Comparison of ENCODE assay signal across 17 cellular contexts in genomic region chr5:76166886-76167576, GRCh38.
"Had no signal": no experiment of that assay in that cellular context is flagged by ENCODE, and none has a peak within 500 bp of the region (broad histone marks: within the 10 kb centered on the region; RNA-seq: fewer than 3 reads in every experiment).

No MANE protein-coding gene starts in this region.

- FAIRE-seq: frontal cortex, islet of Langerhans had no signal

- H3K4me3 Mint-ChIP-seq: naive B cell; stimulated activated naive B cell treated with anti-CD40 and anti-IgM and Interleukin-4, amounts not matched to agents 10 μg/mL and 1 μg/mL and 100 μg/mL, for 72 hours had no signal

- ATAC-seq: heart right ventricle; psoas muscle; right lobe of liver; stimulated activated naive B cell treated with anti-CD40 and anti-IgM and Interleukin-4, amounts not matched to agents 10 μg/mL and 1 μg/mL and 100 μg/mL, for 72 hours had no signal

- H3K36me3 ChIP-seq: heart right ventricle, neutrophil, right lobe of liver had no signal

- H3K27me3 ChIP-seq: neutrophil, right lobe of liver had no signal

- H3K27ac ChIP-seq: dorsolateral prefrontal cortex, heart right ventricle, neutrophil, psoas muscle, right lobe of liver had no signal

- H3K9me3 ChIP-seq: neutrophil, psoas muscle, right lobe of liver had no signal

- H3K27ac Mint-ChIP-seq: naive B cell; stimulated activated naive B cell treated with anti-CD40 and anti-IgM and Interleukin-4, amounts not matched to agents 10 μg/mL and 1 μg/mL and 100 μg/mL, for 72 hours had no signal

- H3K4me1 ChIP-seq: heart right ventricle, psoas muscle, right lobe of liver had no signal

- H3K36me3 Mint-ChIP-seq: stimulated activated naive B cell treated with anti-CD40 and anti-IgM and Interleukin-4, amounts not matched to agents 10 μg/mL and 1 μg/mL and 100 μg/mL, for 72 hours had no signal

- H3K4me3 ChIP-seq: dorsolateral prefrontal cortex, heart right ventricle, psoas muscle, right lobe of liver had no signal

- H3K4me1 Mint-ChIP-seq: naive B cell; stimulated activated naive B cell treated with anti-CD40 and anti-IgM and Interleukin-4, amounts not matched to agents 10 μg/mL and 1 μg/mL and 100 μg/mL, for 72 hours had no signal

- DNase-seq: cortex of kidney; dorsolateral prefrontal cortex; effector CD8-positive, alpha-beta T cell; heart right ventricle; hypothalamus; kidney glomerular epithelial cell; mesendoderm; naive B cell; psoas muscle; retina; right lobe of liver; stimulated activated CD4-positive, alpha-beta T cell treated with anti-CD3 and anti-CD28 coated beads, Interleukin-4, amount 100 ng/mL, for 24 hours; stimulated activated naive B cell treated with anti-CD40 and anti-IgM and Interleukin-4, amounts not matched to agents 10 μg/mL and 1 μg/mL and 100 μg/mL, for 72 hours; trophoblast cell had no signal
